ENCODE assay signal across 8 cellular contexts in genomic region chr1:41918450-41919043, GRCh38. TPM values are rescaled to one million over a fixed set of nuclear protein-coding genes. Genes with fewer than 3 reads are reported as not detected.
DNase-seq lines count a peak whose midpoint lies in the region; ATAC-seq and TF ChIP-seq lines count a peak whose summit lies in the region.

HIVEP3 (minus strand) TSS chr1:41918922.

- TF ChIP-seq EP300 in stomach (IDR thresholded peaks at IDR 0.05): no peak

- H3K27ac Mint-ChIP-seq in activated naive CD4-positive, alpha-beta T cell treated with anti-CD3 and anti-CD28 coated beads, Interleukin-2, amount 10 ng/mL, durations not matched to agents 7 days and 5 days: peak within 1 kb of the TSS; percentile 98

- peaks cover 8% of the 10 kb centered on the region for H3K36me3 Mint-ChIP-seq in activated naive CD4-positive, alpha-beta T cell treated with anti-CD3 and anti-CD28 coated beads, Interleukin-2, amount 10 ng/mL, durations not matched to agents 7 days and 5 days

- no peak for ATAC-seq in HG02678 (IDR thresholded peaks at IDR 0.05; ENCODE audit: unreplicated experiment)

- peaks cover 0 to 6% (median 0%) of the 10 kb centered on the region in 3 donors for H3K27me3 ChIP-seq in stomach

- H3K27me3 Mint-ChIP-seq in activated naive CD4-positive, alpha-beta T cell treated with anti-CD3 and anti-CD28 coated beads, Interleukin-2, amount 10 ng/mL, durations not matched to agents 7 days and 5 days: no peaks in the 10 kb centered on the region

- peaks cover 6% of the 10 kb centered on the region for H3K9me3 Mint-ChIP-seq in activated naive CD4-positive, alpha-beta T cell treated with anti-CD3 and anti-CD28 coated beads, Interleukin-2, amount 10 ng/mL, durations not matched to agents 7 days and 5 days

- no peaks in the 10 kb centered on the region for H3K36me3 ChIP-seq in stomach

- 11 to 24% (median 14%) methylated on average over 15 of the region's 15 CpGs for WGBS in stomach, 5 donors

- peaks cover 74% of the 10 kb centered on the region for H3K4me1 Mint-ChIP-seq in activated naive CD4-positive, alpha-beta T cell treated with anti-CD3 and anti-CD28 coated beads, Interleukin-2, amount 10 ng/mL, durations not matched to agents 7 days and 5 days

- DNase-seq in activated naive CD4-positive, alpha-beta T cell treated with anti-CD3 and anti-CD28 coated beads, Interleukin-2, amount 10 ng/mL, durations not matched to agents 7 days and 5 days: no peak
- no peak for DNase-seq in activated naive CD4-positive, alpha-beta T cell treated with Interleukin-2 at 50 U/mL for 16 hours
- peak; percentile 100 for DNase-seq in NCI-H748 treated with DMSO at 0.1 percent for 48 hours (lab: John Stamatoyannopoulos, UW)
- DNase-seq in cardiac fibroblast (ENCODE audit: low read depth in 2 of 2): peak; percentile 38 to 50
- DNase-seq in kidney glomerular epithelial cell (lab: John Stamatoyannopoulos, UW): peak; percentile 23
- DNase-seq in stomach: no peak
- DNase-seq in activated CD4-positive, alpha-beta T cell treated with anti-CD3 and anti-CD28 coated beads for 4 hours: no peak

- intact Hi-C loops in stomach (cut with DNase I; ENCODE audit: low total_unique reads): no loop called here

- H3K9me3 ChIP-seq in stomach: no peaks in the 10 kb centered on the region

- peaks cover 8 to 47% (median 37%) of the 10 kb centered on the region in 4 donors for H3K4me1 ChIP-seq in stomach

- H3K4me3 ChIP-seq in cardiac fibroblast (replicated peaks in 1 of 2; ENCODE audit: low read depth in 2 of 2, low read length in 2 of 2): peak within 1 kb of the TSS; percentile 48 to 57
- H3K4me3 ChIP-seq in stomach: peak within 1 kb of the TSS; percentile 56 to 73 (median 64)

- CTCF ChIA-PET in activated naive CD4-positive, alpha-beta T cell treated with anti-CD3 and anti-CD28 coated beads, Interleukin-2, amount 10 ng/mL, durations not matched to agents 7 days and 5 days (lab: Charles Lee): interaction anchor here (1.4 to 1.6 kb wide), 3 partner anchors 26 to 106 kb away, joined by 3 to 7 read pairs (median 4); no protein-coding TSS in a partner anchor

- H3K27ac ChIP-seq in stomach: peak within 1 kb of the TSS; percentile 47 to 80 (median 65)

- TF ChIP-seq POLR2A in stomach (IDR thresholded peaks at IDR 0.05): no peak

- peak within 1 kb of the TSS; percentile 87 for H3K4me3 Mint-ChIP-seq in activated naive CD4-positive, alpha-beta T cell treated with anti-CD3 and anti-CD28 coated beads, Interleukin-2, amount 10 ng/mL, durations not matched to agents 7 days and 5 days

- TF ChIP-seq CTCF in cardiac fibroblast (IDR thresholded peaks at IDR 0.05; ENCODE audit: low read depth, low read length): peak; percentile 34
- TF ChIP-seq CTCF in stomach (IDR thresholded peaks at IDR 0.05): no peak

RNA-seq across cellular contexts. Expression of gene HIVEP3, which starts in this region (rescaled TPM):
- 10 to 100 TPM in 1 of 5 donors, 1 to 10 TPM in 4; 1.8 to 65.3 (median 4.9) TPM for total RNA-seq in stomach
- polyA plus RNA-seq in stomach: 1 to 10 TPM; 2.9 to 4.6 (median 3.1) TPM

Comparison
In these comparisons a context has a peak if more than half of its experiments do, and no peak if none do; other contexts are left out.
1. DNase-seq: peak in NCI-H748 treated with DMSO at 0.1 percent for 48 hours (single experiment), cardiac fibroblast (2 of 2) and kidney glomerular epithelial cell (single experiment); none in activated naive CD4-positive, alpha-beta T cell treated with anti-CD3 and anti-CD28 coated beads, Interleukin-2, amount 10 ng/mL, durations not matched to agents 7 days and 5 days (single experiment), activated naive CD4-positive, alpha-beta T cell treated with Interleukin-2 at 50 U/mL for 16 hours (single experiment), stomach (single experiment) and activated CD4-positive, alpha-beta T cell treated with anti-CD3 and anti-CD28 coated beads for 4 hours (0 of 2).